ENCODE assay signal across 1 cellular context in the genomic region with DNA sequence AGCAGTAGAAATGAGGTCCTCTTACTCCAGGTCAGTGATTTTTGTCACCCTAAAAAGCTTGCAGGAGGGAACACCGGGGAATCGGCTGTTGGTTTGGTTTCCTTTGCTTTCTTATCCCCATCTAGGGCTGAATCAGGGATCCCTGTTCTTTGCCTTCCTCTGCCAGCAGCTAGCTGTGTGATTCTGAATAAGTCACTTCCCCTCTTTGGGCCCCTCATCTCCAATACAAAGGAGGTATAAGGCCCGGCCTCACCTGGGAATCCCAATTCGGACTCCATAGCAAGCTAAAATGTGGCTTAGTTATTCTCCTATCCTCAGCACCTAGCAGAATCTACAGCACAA.
TF ChIP-seq lines count a peak whose summit lies in the region.

No MANE protein-coding gene starts in this region.

TF ChIP-seq in HepG2, 621 proteins besides CTCF, POLR2A, EP300 and RAD21:
- TF ChIP-seq ZSCAN31 (CRISPR knock-in tag; IDR thresholded peaks at IDR 0.05; ENCODE audit: low read depth) (no peak), DNMT3B (CRISPR knock-in tag; conservative IDR thresholded peaks at IDR 0.05) (no peak), FOXA1 (IDR thresholded peaks at IDR 0.05) (no peak), FOXA1 (CRISPR knock-in tag; IDR thresholded peaks at IDR 0.05) (no peak)
